In the genomic region with DNA sequence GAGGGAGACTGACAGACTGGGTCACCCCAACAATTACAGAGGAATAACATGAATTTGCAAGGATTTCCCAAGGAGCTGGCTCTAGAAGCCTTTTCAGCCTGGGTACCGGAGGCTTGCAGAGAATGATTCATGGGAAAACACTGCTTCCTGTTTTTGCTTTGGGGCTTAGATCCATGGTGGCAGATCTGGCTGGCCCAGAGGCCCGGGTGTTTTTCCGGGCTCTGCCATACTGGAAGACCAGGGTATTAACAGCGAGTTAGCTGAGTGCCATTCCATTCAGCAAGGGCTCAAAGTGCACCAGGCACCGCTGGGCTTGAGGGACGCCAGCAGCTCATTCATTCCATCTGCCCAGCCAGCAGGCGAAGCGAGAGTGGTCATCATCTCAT, we compare ENCODE assay signal across 8 cellular contexts. TPM values are rescaled to one million over a fixed set of nuclear protein-coding genes. Genes with fewer than 3 reads are reported as not detected.
A peak's percentile ranks its signal among the peaks of the same experiment; 100 is the strongest.
DNase-seq lines count a peak whose midpoint lies in the region; ATAC-seq, FAIRE-seq and TF ChIP-seq lines count a peak whose summit lies in the region.

No MANE protein-coding gene starts in this region.

- H3K4me2 ChIP-seq in osteoblast (ENCODE audit: insufficient read depth, low read length): peak overlapping the region; percentile 99

- ATAC-seq in GM18502 (IDR thresholded peaks at IDR 0.05; ENCODE audit: poor library complexity, unreplicated experiment) (no peak), HG03135 (IDR thresholded peaks at IDR 0.05; ENCODE audit: unreplicated experiment) (no peak), HG03280 (IDR thresholded peaks at IDR 0.05; ENCODE audit: unreplicated experiment) (no peak)

- H3K9me3 ChIP-seq in osteoblast (ENCODE audit: low read depth, low read length): no peaks in the 10 kb centered on the region

- H4K20me1 ChIP-seq in osteoblast (ENCODE audit: insufficient read depth, low read length): peaks cover 55% of the 10 kb centered on the region

- peaks cover 56% of the 10 kb centered on the region for H3K36me3 ChIP-seq in osteoblast (ENCODE audit: insufficient read depth, low read length)

- TF ChIP-seq CTCF in GM12864 (IDR thresholded peaks at IDR 0.05; ENCODE audit: low read depth, low read length, missing control alignments) (no peak), osteoblast (IDR thresholded peaks at IDR 0.05; ENCODE audit: extremely low read depth, low read depth, low read length) (no peak)

- H3K4me3 ChIP-seq in GM12864 (ENCODE audit: low read depth, low read length) (peak overlapping the region; percentile 80), osteoblast (ENCODE audit: insufficient read depth, low read length) (peak overlapping the region; percentile 90)

- H2AFZ ChIP-seq in osteoblast (ENCODE audit: low read length): no peak overlapping the region

- peaks cover 53% of the 10 kb centered on the region for H3K4me1 ChIP-seq in osteoblast (ENCODE audit: insufficient read depth, low read length)

- FAIRE-seq in RCC 7860 (lab: Jason Lieb, UNC): no peak

- DNase-seq in GM12864 (ENCODE audit: low read depth) (no peak), RCC 7860 (ENCODE audit: low spot score) (peak; percentile 29), epithelial cell of prostate (ENCODE audit: low read depth, low spot score) (no peak), osteoblast (ENCODE audit: insufficient read length, low spot score, missing footprints) (peak; percentile 92), inferior parietal cortex (ENCODE audit: extremely low spot score) (no peak)

- no peaks in the 10 kb centered on the region for H3K27me3 ChIP-seq in osteoblast (ENCODE audit: insufficient read depth, low read length)

- H3K27ac ChIP-seq in epithelial cell of prostate: peak overlapping the region; percentile 96
- peak overlapping the region; percentile 78 for H3K27ac ChIP-seq in osteoblast (ENCODE audit: low read depth, low read length)

- peaks cover 60% of the 10 kb centered on the region for H3K79me2 ChIP-seq in osteoblast (ENCODE audit: insufficient read depth, low read length)

RNA-seq across cellular contexts. Expression of a gene that starts 1.3 kb away (rescaled TPM):
- total RNA-seq in osteoblast: 265 and 314 TPM in 2 replicates

Comparison
In these comparisons a context has a peak if more than half of its experiments do, and no peak if none do; other contexts are left out.
1. DNase-seq: peak in RCC 7860 (single experiment) and osteoblast (single experiment); none in GM12864 (single experiment), epithelial cell of prostate (single experiment) and inferior parietal cortex (single experiment).